Comparison of ENCODE assay signal across 11 cellular contexts in the genomic region with DNA sequence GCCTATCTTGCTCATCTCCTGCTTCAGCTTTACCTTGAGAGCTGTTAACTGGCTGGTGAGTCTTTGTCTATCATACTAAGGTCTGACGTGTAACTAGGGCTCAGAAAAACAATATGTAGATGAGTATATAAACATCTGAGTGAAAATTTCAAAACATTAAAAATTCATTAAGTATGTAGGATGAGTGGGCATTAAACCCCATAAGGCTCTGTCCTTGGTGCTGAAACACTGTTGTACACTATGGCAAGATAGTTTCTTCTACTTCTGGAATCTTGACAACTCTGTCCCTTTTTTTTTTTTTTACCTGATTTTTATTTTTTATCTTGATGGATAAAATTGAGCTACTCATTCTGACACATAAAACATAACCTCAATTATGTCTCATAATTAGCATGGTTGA.
DNase-seq lines count a peak whose midpoint lies in the region; ATAC-seq and TF ChIP-seq lines count a peak whose summit lies in the region.
"Had no signal": no experiment of that assay in that cellular context is flagged by ENCODE, and none has a peak within 500 bp of the region (broad histone marks: within the 10 kb centered on the region; RNA-seq: fewer than 3 reads in every experiment).

No MANE protein-coding gene starts in this region.

- no peak for TF ChIP-seq POLR2A in erythroblast (IDR thresholded peaks at IDR 0.05; ENCODE audit: low read length)

- ATAC-seq in GM21723 (IDR thresholded peaks at IDR 0.05; ENCODE audit: unreplicated experiment), result no peak

- peak; percentile 6 to 19 for DNase-seq in stimulated activated CD4-positive, alpha-beta T cell treated with anti-CD3 and anti-CD28 coated beads, Interleukin-2, amount 100 ng/mL, for 48 hours
- DNase-seq in stimulated activated CD4-positive, alpha-beta T cell treated with anti-CD3 and anti-CD28 coated beads, Interleukin-2, amount 100 ng/mL, for 24 hours, result no peak
- DNase-seq in OCI-M1 (lab: John Stamatoyannopoulos, UW) (peak; percentile 48), erythroblast (lab: John Stamatoyannopoulos, UW) (peak; percentile 39 to 57), T-helper 9 cell (no peak), cerebellar nuclear complex (lab: John Stamatoyannopoulos, UW) (no peak), pons (ENCODE audit: low spot score) (no peak)
- DNase-seq: activated T-cell treated with anti-CD3 and anti-CD28 coated beads, Interleukin-2, amount 50 U/mL, for 48 hours; NCI-H187; stimulated activated CD4-positive, alpha-beta T cell treated with anti-CD3 and anti-CD28 coated beads, Interleukin-4, amount 100 ng/mL, for 1 hour had no signal

Comparison
In these comparisons a context has a peak if more than half of its experiments do, and no peak if none do; other contexts are left out.
1. DNase-seq: peak in stimulated activated CD4-positive, alpha-beta T cell treated with anti-CD3 and anti-CD28 coated beads, Interleukin-2, amount 100 ng/mL, for 48 hours (2 of 2), OCI-M1 (single experiment) and erythroblast (2 of 2); none in stimulated activated CD4-positive, alpha-beta T cell treated with anti-CD3 and anti-CD28 coated beads, Interleukin-2, amount 100 ng/mL, for 24 hours (0 of 2), T-helper 9 cell (single experiment), cerebellar nuclear complex (0 of 2) and pons (single experiment).